In the genomic region with DNA sequence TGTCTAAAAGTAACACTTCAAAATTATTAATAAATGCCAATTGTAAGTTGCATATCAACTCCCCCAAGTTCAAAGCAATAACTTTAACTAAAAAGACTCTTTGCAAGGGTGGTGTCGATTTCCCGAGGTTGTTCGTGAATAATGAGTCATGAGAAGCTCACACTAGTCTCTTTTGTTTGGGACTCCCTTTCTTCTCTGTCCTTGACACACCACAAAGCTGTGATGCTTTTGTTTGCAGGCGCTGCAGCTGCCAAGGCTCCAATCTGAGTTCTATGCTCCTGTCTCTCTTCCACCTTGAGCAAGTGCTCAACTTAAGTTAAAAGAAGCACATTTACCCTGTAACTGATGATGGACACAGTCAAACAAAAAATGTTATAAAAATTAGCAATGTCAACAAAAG, we compare ENCODE assay signal across 14 cellular contexts.
DNase-seq lines count a peak whose midpoint lies in the region; ATAC-seq, FAIRE-seq and TF ChIP-seq lines count a peak whose summit lies in the region.
"Had no signal": no experiment of that assay in that cellular context is flagged by ENCODE, and none has a peak within 500 bp of the region (broad histone marks: within the 10 kb centered on the region; RNA-seq: fewer than 3 reads in every experiment).

No MANE protein-coding gene starts in this region.

- ATAC-seq in right cardiac atrium (no peak), GM18858 (IDR thresholded peaks at IDR 0.05; ENCODE audit: unreplicated experiment) (no peak), Right ventricle myocardium superior (ENCODE audit: poor library complexity) (no peak)
- ATAC-seq: psoas muscle had no signal

- no peak overlapping the region for H3K23ac ChIP-seq in mesenchymal stem cell (ENCODE audit: low read length in 2 of 2)

- intact Hi-C loops in A673 (cut with micrococcal nuclease; ENCODE audit: unreplicated experiment) (no loop called here), right cardiac atrium (cut with DNase I) (no loop called here), Right ventricle myocardium superior (cut with DNase I) (no loop called here)

- no peak overlapping the region for H2BK12ac ChIP-seq in mesenchymal stem cell (ENCODE audit: low read length in 2 of 2)

- DNase-seq in A673 (ENCODE audit: low spot score) (peak; percentile 44), astrocyte of the cerebellum (ENCODE audit: low read depth) (peak; percentile 38), keratinocyte (ENCODE audit: low read depth, low spot score) (no peak), right cardiac atrium (no peak), Right ventricle myocardium superior (no peak), mesenchymal stem cell (no peak)
- DNase-seq in Jurkat, Clone E6-1 (ENCODE audit: low read depth, low spot score) = peak; percentile 83
- DNase-seq: activated CD8-positive, alpha-beta memory T cell treated with anti-CD3 and anti-CD28 coated beads, Interleukin-2, amount 50 U/mL, for 4 hours; colonic mucosa; KG1; NCI-H146; psoas muscle; stimulated activated CD4-positive, alpha-beta T cell treated with anti-CD3 and anti-CD28 coated beads, Interleukin-2, amount 100 ng/mL, for 24 hours had no signal

- H2AFZ ChIP-seq in keratinocyte (ENCODE audit: control insufficient read depth, low read length) (no peak overlapping the region), mesenchymal stem cell (ENCODE audit: low read depth, low read length) (no peak overlapping the region)

- 78% methylated on average over 4 of the region's 4 CpGs for WGBS in right cardiac atrium
- WGBS in mesenchymal stem cell = 73% methylated on average over 4 of the region's 4 CpGs

- peaks cover 98% of the 10 kb centered on the region for H3K79me2 ChIP-seq in keratinocyte (ENCODE audit: control insufficient read depth, insufficient read depth, low read length)

- TF ChIP-seq CTCF in A673 (conservative IDR thresholded peaks at IDR 0.05; ENCODE audit: low read depth, low read length) = no peak
- no peak for TF ChIP-seq CTCF in astrocyte of the cerebellum (IDR thresholded peaks at IDR 0.05; ENCODE audit: low read depth, low read length, missing control alignments)
- TF ChIP-seq CTCF in keratinocyte (optimal IDR thresholded peaks at IDR 0.05 in 1 of 3, IDR thresholded peaks at IDR 0.05 in 1 of 3, conservative IDR thresholded peaks at IDR 0.05 in 1 of 3; ENCODE audit: extremely low read depth in 1 of 3, insufficient read depth in 2 of 3, low read length in 3 of 3) = no peak

- no peak overlapping the region for H3K14ac ChIP-seq in mesenchymal stem cell (ENCODE audit: low read length in 2 of 2)

- H3K9me1 ChIP-seq in keratinocyte (ENCODE audit: control insufficient read depth, extremely low read depth, insufficient read depth, low read length) = peaks cover 4% of the 10 kb centered on the region

- no peak overlapping the region for H4K91ac ChIP-seq in mesenchymal stem cell (ENCODE audit: low read length)

- H3K9me3 ChIP-seq in A673 (ENCODE audit: low read depth, low read length, poor library complexity, severe bottlenecking) (no peaks in the 10 kb centered on the region), keratinocyte (ENCODE audit: control insufficient read depth, low read depth, low read length) (no peaks in the 10 kb centered on the region), right cardiac atrium (ENCODE audit: control insufficient read depth, low read length) (no peaks in the 10 kb centered on the region), mesenchymal stem cell (ENCODE audit: control insufficient read depth, low read length) (no peaks in the 10 kb centered on the region)
- H3K9me3 ChIP-seq: colonic mucosa, psoas muscle had no signal

- H3K79me1 ChIP-seq in mesenchymal stem cell (replicated peaks; ENCODE audit: low read length, poor library complexity, severe bottlenecking) = peaks cover 10% of the 10 kb centered on the region

- no peak overlapping the region for H3K9ac ChIP-seq in keratinocyte (ENCODE audit: control insufficient read depth, extremely low read depth, insufficient read depth, low read length)
- H3K9ac ChIP-seq in mesenchymal stem cell (ENCODE audit: low read length) = no peak overlapping the region

- dilution Hi-C loops in keratinocyte (cut with MboI; ENCODE audit: extremely low pct_ligation_motif_present, low sequenced_read_pairs) = no loop called here

- H2AK5ac ChIP-seq in mesenchymal stem cell (ENCODE audit: low read length, severe bottlenecking) = no peak overlapping the region

- peak overlapping the region; percentile 11 for H3K4me2 ChIP-seq in keratinocyte (ENCODE audit: control insufficient read depth, extremely low read depth, insufficient read depth, low read depth, low read length)
- no peak overlapping the region for H3K4me2 ChIP-seq in mesenchymal stem cell (ENCODE audit: low read length, poor library complexity, severe bottlenecking)

- POLR2A ChIA-PET in A673 (lab: Charles Lee; ENCODE audit: low non-redundant PET) = no interaction called here

- H3K27me3 ChIP-seq in A673 (replicated peaks; ENCODE audit: insufficient read depth, low read depth, low read length, poor library complexity) (no peaks in the 10 kb centered on the region), keratinocyte (ENCODE audit: control insufficient read depth, extremely low read depth, insufficient read depth, low read length) (no peaks in the 10 kb centered on the region), right cardiac atrium (ENCODE audit: control insufficient read depth, insufficient read depth) (no peaks in the 10 kb centered on the region), mesenchymal stem cell (ENCODE audit: control insufficient read depth in 1 of 2, insufficient read depth in 1 of 2, low read length in 2 of 2) (no peaks in the 10 kb centered on the region)
- H3K27me3 ChIP-seq: colonic mucosa had no signal

- no peak overlapping the region for H3K4me3 ChIP-seq in A673 (ENCODE audit: low read depth, low read length, poor library complexity, severe bottlenecking)
- no peak overlapping the region for H3K4me3 ChIP-seq in Jurkat, Clone E6-1 (ENCODE audit: low read length)
- no peak overlapping the region for H3K4me3 ChIP-seq in astrocyte of the cerebellum (ENCODE audit: low read depth, low read length)
- H3K4me3 ChIP-seq in keratinocyte (ENCODE audit: control insufficient read depth in 2 of 3, extremely low read depth in 1 of 3, insufficient read depth in 2 of 3, low read depth in 1 of 3, low read length in 3 of 3) = no peak overlapping the region
- H3K4me3 ChIP-seq in right cardiac atrium (ENCODE audit: low read length) = no peak overlapping the region
- H3K4me3 ChIP-seq in mesenchymal stem cell (ENCODE audit: insufficient read depth in 1 of 2, low read depth in 1 of 2, low read length in 2 of 2) = no peak overlapping the region
- H3K4me3 ChIP-seq: colonic mucosa, psoas muscle had no signal

- H3K4ac ChIP-seq in mesenchymal stem cell (ENCODE audit: low read depth in 1 of 2, low read length in 2 of 2) = no peak overlapping the region

- no peak overlapping the region for H2BK120ac ChIP-seq in mesenchymal stem cell (ENCODE audit: low read depth, low read length)

- H3K4me1 ChIP-seq in A673 (ENCODE audit: insufficient read depth, low read length, poor library complexity, severe bottlenecking) = peaks cover 2% of the 10 kb centered on the region
- peaks cover 10% of the 10 kb centered on the region for H3K4me1 ChIP-seq in keratinocyte (ENCODE audit: control insufficient read depth, extremely low read depth, insufficient read depth, low read length)
- peaks cover 2% of the 10 kb centered on the region for H3K4me1 ChIP-seq in right cardiac atrium (ENCODE audit: control insufficient read depth, insufficient read depth, low read length)
- H3K4me1 ChIP-seq in mesenchymal stem cell (ENCODE audit: control insufficient read depth, insufficient read depth, low read depth, low read length) = peaks cover 12% of the 10 kb centered on the region
- H3K4me1 ChIP-seq: psoas muscle had no signal

- H3K27ac ChIP-seq in A673 (ENCODE audit: low read depth, low read length, poor library complexity, severe bottlenecking) (no peak overlapping the region), keratinocyte (ENCODE audit: control insufficient read depth, insufficient read depth, low read length) (no peak overlapping the region), right cardiac atrium (ENCODE audit: low read length) (no peak overlapping the region), mesenchymal stem cell (ENCODE audit: low read length, poor library complexity, severe bottlenecking) (no peak overlapping the region)
- H3K27ac ChIP-seq: colonic mucosa, psoas muscle had no signal

- peaks cover 34% of the 10 kb centered on the region for H4K20me1 ChIP-seq in keratinocyte (ENCODE audit: control insufficient read depth, extremely low read depth, insufficient read depth, low read length)

- no peak overlapping the region for H4K8ac ChIP-seq in mesenchymal stem cell (ENCODE audit: low read length)

- peak; percentile 82 for FAIRE-seq in keratinocyte (lab: Jason Lieb, UNC)

- no peak overlapping the region for H3K18ac ChIP-seq in mesenchymal stem cell (ENCODE audit: low read depth in 1 of 2, low read length in 2 of 2)

- in situ Hi-C loops in astrocyte of the cerebellum (cut with HindIII; ENCODE audit: low sequenced_read_pairs) = loop anchor here (5.0 kb wide), 1 partner anchor 70 kb away; no protein-coding TSS in a partner anchor

- no peak overlapping the region for H2BK5ac ChIP-seq in mesenchymal stem cell (ENCODE audit: low read depth, low read length, poor library complexity, severe bottlenecking)

- CTCF ChIA-PET in A673 (lab: Charles Lee) = no interaction called here

- BruUV-seq in A673 (replicated peaks; lab: Mats Ljungman, UMichigan) = no TSS peak

- no peak overlapping the region for H2BK15ac ChIP-seq in mesenchymal stem cell (ENCODE audit: low read depth, poor library complexity, severe bottlenecking)

- H3K36me3 ChIP-seq in A673 (ENCODE audit: insufficient read depth, low read length, poor library complexity, severe bottlenecking) (no peaks in the 10 kb centered on the region), keratinocyte (ENCODE audit: control insufficient read depth in 2 of 2, extremely low read depth in 1 of 2, insufficient read depth in 2 of 2, low read length in 2 of 2) (peaks cover 37 to 42% of the 10 kb centered on the region in 2 experiments), mesenchymal stem cell (ENCODE audit: control insufficient read depth in 1 of 2, insufficient read depth in 2 of 2, low read depth in 1 of 2, low read length in 2 of 2) (peaks cover 39 to 79% of the 10 kb centered on the region in 2 experiments)
- H3K36me3 ChIP-seq: colonic mucosa had no signal

Comparison
In these comparisons a context has a peak if more than half of its experiments do, and no peak if none do; other contexts are left out.
1. DNase-seq: peak in A673 (single experiment), Jurkat, Clone E6-1 (single experiment) and astrocyte of the cerebellum (single experiment); none in keratinocyte (single experiment), right cardiac atrium (0 of 3), Right ventricle myocardium superior (single experiment) and mesenchymal stem cell (single experiment).